Comparison of ENCODE assay signal across 13 cellular contexts in the genomic region with DNA sequence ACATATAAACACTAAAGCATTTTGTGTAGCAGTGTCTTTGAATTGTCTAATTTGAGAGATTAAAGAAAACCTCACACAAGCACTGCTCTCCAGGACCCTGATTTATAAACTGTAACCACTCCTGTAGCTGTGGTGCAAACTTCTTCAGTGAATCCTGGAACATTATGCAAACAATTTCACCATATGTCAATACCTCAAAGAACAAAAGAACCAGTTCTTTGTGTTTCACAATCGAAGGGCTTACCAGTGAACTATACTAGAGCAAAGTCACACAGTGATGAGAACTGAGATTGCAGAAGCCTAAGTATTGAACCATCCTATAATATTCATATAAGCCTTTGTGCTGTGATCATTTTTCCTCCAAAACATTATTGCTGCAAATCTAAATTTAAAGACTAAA. TPM values are rescaled to one million over a fixed set of nuclear protein-coding genes. Genes with fewer than 3 reads are reported as not detected.
DNase-seq lines count a peak whose midpoint lies in the region; ATAC-seq, FAIRE-seq and TF ChIP-seq lines count a peak whose summit lies in the region.
"Had no signal": no experiment of that assay in that cellular context is flagged by ENCODE, and none has a peak within 500 bp of the region (broad histone marks: within the 10 kb centered on the region; RNA-seq: fewer than 3 reads in every experiment).

No MANE protein-coding gene starts in this region.

- H3K27me3 ChIP-seq in hepatocyte (no peaks in the 10 kb centered on the region), uterus (no peaks in the 10 kb centered on the region)
- H3K27me3 ChIP-seq: ascending aorta, sigmoid colon had no signal

- WGBS in hepatocyte (ENCODE audit: low lambda C conversion rate, missing lambda C conversion rate) = 43% methylated on average over 1 of the region's 1 CpG

- H3K27ac ChIP-seq in hepatocyte (no peak overlapping the region), uterus (no peak overlapping the region), kidney (ENCODE audit: low read depth in 2 of 2, low read length in 2 of 2) (no peak overlapping the region)
- H3K27ac ChIP-seq: VCaP had no signal

- H3K9me2 ChIP-seq in hepatocyte (replicated peaks; ENCODE audit: insufficient read depth) = no peaks in the 10 kb centered on the region

- H3K4me1 ChIP-seq in hepatocyte (ENCODE audit: insufficient read depth) = peaks cover 7% of the 10 kb centered on the region
- H3K4me1 ChIP-seq in uterus = no peaks in the 10 kb centered on the region
- no peaks in the 10 kb centered on the region for H3K4me1 ChIP-seq in kidney (ENCODE audit: control insufficient read depth in 1 of 2, insufficient read depth in 1 of 2, low read depth in 1 of 2, low read length in 2 of 2)

- ATAC-seq in GM21528 (IDR thresholded peaks at IDR 0.05; ENCODE audit: low FRiP score, unreplicated experiment) = peak; percentile 47
- ATAC-seq in GM21737 (IDR thresholded peaks at IDR 0.05; ENCODE audit: unreplicated experiment) = no peak
- ATAC-seq in HG02642 (IDR thresholded peaks at IDR 0.05; ENCODE audit: poor library complexity, unreplicated experiment) = no peak
- ATAC-seq: stimulated activated naive B cell treated with anti-CD40 and anti-IgM and Interleukin-4, amounts not matched to agents 10 μg/mL and 1 μg/mL and 100 μg/mL, for 72 hours had no signal

- no peaks in the 10 kb centered on the region for H4K20me1 ChIP-seq in hepatocyte (ENCODE audit: insufficient read depth, poor library complexity, severe bottlenecking)

- H3K9me3 ChIP-seq in hepatocyte (ENCODE audit: low read depth) = no peaks in the 10 kb centered on the region
- no peaks in the 10 kb centered on the region for H3K9me3 ChIP-seq in uterus
- no peaks in the 10 kb centered on the region for H3K9me3 ChIP-seq in kidney (ENCODE audit: control insufficient read depth in 1 of 2, low read length in 2 of 2)
- H3K9me3 ChIP-seq: ascending aorta, sigmoid colon had no signal

- intact Hi-C loops in uterus (cut with DNase I; ENCODE audit: low total_unique reads) (no loop called here), kidney (cut with DNase I) (no loop called here)

- H2AFZ ChIP-seq in hepatocyte = no peak overlapping the region

- no peak for TF ChIP-seq POLR2A in uterus (IDR thresholded peaks at IDR 0.05)

- TF ChIP-seq CTCF in hepatocyte (IDR thresholded peaks at IDR 0.05; ENCODE audit: poor library complexity) (no peak), uterus (IDR thresholded peaks at IDR 0.05) (no peak), kidney (IDR thresholded peaks at IDR 0.05; ENCODE audit: borderline replicate concordance, extremely low read depth, insufficient read depth) (no peak)

- peak; percentile 48 to 52 for DNase-seq in AML-193 (lab: John Stamatoyannopoulos, UW)
- DNase-seq in NCI-H69 (lab: John Stamatoyannopoulos, UW) = peak; percentile 63
- DNase-seq in hepatocyte (ENCODE audit: low spot score) = peak; percentile 13
- no peak for DNase-seq in uterus
- DNase-seq in kidney = no peak
- DNase-seq: Calu3; sigmoid colon; stimulated activated naive B cell treated with anti-CD40 and anti-IgM and Interleukin-4, amounts not matched to agents 10 μg/mL and 1 μg/mL and 100 μg/mL, for 72 hours had no signal

- no peaks in the 10 kb centered on the region for H3K79me2 ChIP-seq in hepatocyte

- no peak overlapping the region for H3K4me3 ChIP-seq in hepatocyte
- H3K4me3 ChIP-seq in uterus = no peak overlapping the region
- no peak overlapping the region for H3K4me3 ChIP-seq in kidney (ENCODE audit: low read length in 2 of 2)
- H3K4me3 ChIP-seq: ascending aorta, sigmoid colon had no signal

- no peak for FAIRE-seq in kidney (lab: Jason Lieb, UNC)

- no peaks in the 10 kb centered on the region for H3K36me3 ChIP-seq in hepatocyte (replicated peaks; ENCODE audit: insufficient read depth, low read depth)
- no peaks in the 10 kb centered on the region for H3K36me3 ChIP-seq in uterus
- peaks cover 0 to 2% of the 10 kb centered on the region in 2 donors for H3K36me3 ChIP-seq in kidney (ENCODE audit: control insufficient read depth in 1 of 2, insufficient read depth in 2 of 2, low read length in 2 of 2)

- H3K4me2 ChIP-seq in hepatocyte = no peak overlapping the region

- no peak overlapping the region for H3K9ac ChIP-seq in kidney (ENCODE audit: low read length in 2 of 2)

RNA-seq across cellular contexts. Expression of gene DPH5, which starts 21.5 kb away (rescaled TPM):
- total RNA-seq in hepatocyte = 35.7 and 42.4 TPM in 2 replicates
- 12.6 and 19.8 TPM in 2 replicates for polyA plus RNA-seq in hepatocyte
- total RNA-seq in uterus = 10 to 100 TPM in 3 of 4 donors, 1 to 10 TPM in 1; 5.6 to 46.8 (median 21.6) TPM
- total RNA-seq in kidney = 19.7 TPM
- 44.9 TPM for polyA plus RNA-seq in kidney (ENCODE audit: insufficient read depth, low read depth, low replicate concordance)

Comparison
In these comparisons a context has a peak if more than half of its experiments do, and no peak if none do; other contexts are left out.
1. DNase-seq: peak in AML-193 (2 of 2), NCI-H69 (single experiment) and hepatocyte (single experiment); none in uterus (0 of 2) and kidney (single experiment).